In genomic region chr4:7960790-7961655, GRCh38 we compare ENCODE assay signal across 8 cellular contexts. TPM values are rescaled to one million over a fixed set of nuclear protein-coding genes. Genes with fewer than 3 reads are reported as not detected.
DNase-seq lines count a peak whose midpoint lies in the region; ATAC-seq and TF ChIP-seq lines count a peak whose summit lies in the region.

No MANE protein-coding gene starts in this region.

- DNase-seq in GM13976 (ENCODE audit: low spot score) (peak; percentile 75), RWPE1 (ENCODE audit: low spot score) (peak; percentile 75), MCF 10A (ENCODE audit: unreplicated experiment) (peak; percentile 99), naive B cell (no peak), suprapubic skin (ENCODE audit: low spot score in 2 of 2) (no peak), iPS-NIHi11 (ENCODE audit: low spot score) (no peak), NCI-H128 (lab: John Stamatoyannopoulos, UW; ENCODE audit: unreplicated experiment) (no peak)

- H3K4me3 Mint-ChIP-seq in MCF 10A (ENCODE audit: unreplicated experiment) (no peak overlapping the region), naive B cell (peak overlapping the region in 5 of 8 donors; percentile 4 to 60 (median 36))

- peak overlapping the region; percentile 96 for H3K27ac ChIP-seq in RWPE1
- peak overlapping the region; percentile 30 for H3K27ac ChIP-seq in suprapubic skin

- H3K9me3 ChIP-seq in suprapubic skin = no peaks in the 10 kb centered on the region

- H3K9me3 Mint-ChIP-seq in MCF 10A (ENCODE audit: unreplicated experiment) (no peaks in the 10 kb centered on the region), naive B cell (peaks cover 0 to 7% (median 0%) of the 10 kb centered on the region in 7 donors)

- in situ Hi-C loops in GM13976 (cut with MboI; ENCODE audit: low sequenced_read_pairs, unreplicated experiment) = no loop called here

- intact Hi-C loops in MCF 10A (cut with micrococcal nuclease) = no loop called here

- no peaks in the 10 kb centered on the region for H3K27me3 ChIP-seq in suprapubic skin

- peak overlapping the region; percentile 74 for H3K27ac Mint-ChIP-seq in MCF 10A (ENCODE audit: low read depth, unreplicated experiment)
- H3K27ac Mint-ChIP-seq in naive B cell = peak overlapping the region in 1 of 6 donors; percentile 26

- BruUV-seq in MCF 10A (replicated peaks; lab: Mats Ljungman, UMichigan) = no TSS peak

- H3K4me1 ChIP-seq in suprapubic skin = peaks cover 25% of the 10 kb centered on the region

- H3K27me3 Mint-ChIP-seq in MCF 10A (ENCODE audit: insufficient read depth, unreplicated experiment) = no peaks in the 10 kb centered on the region
- peaks cover 31 to 37% (median 34%) of the 10 kb centered on the region in 3 donors for H3K27me3 Mint-ChIP-seq in naive B cell

- TF ChIP-seq CTCF in GM13976 (IDR thresholded peaks at IDR 0.05; ENCODE audit: borderline replicate concordance, control extremely low read depth, extremely low read depth, insufficient read depth, missing control alignments) (no peak), RWPE1 (conservative IDR thresholded peaks at IDR 0.05; ENCODE audit: low read depth) (no peak), MCF 10A (IDR thresholded peaks at IDR 0.05; ENCODE audit: unreplicated experiment) (no peak), suprapubic skin (IDR thresholded peaks at IDR 0.05) (no peak)

- no peaks in the 10 kb centered on the region for H3K36me3 ChIP-seq in suprapubic skin

- no peak for TF ChIP-seq EP300 in suprapubic skin (IDR thresholded peaks at IDR 0.05)

- ATAC-seq in HG02852 (IDR thresholded peaks at IDR 0.05; ENCODE audit: unreplicated experiment) (peak; percentile 69), naive B cell (ENCODE audit: low read depth in 2 of 2) (no peak)

- H3K4me1 Mint-ChIP-seq in MCF 10A (ENCODE audit: insufficient read depth, unreplicated experiment) = peaks cover 38% of the 10 kb centered on the region
- peaks cover 5 to 8% (median 8%) of the 10 kb centered on the region in 3 donors for H3K4me1 Mint-ChIP-seq in naive B cell

- CTCF ChIA-PET in RWPE1 (lab: Yijun Ruan, JAX) (interaction anchor here (0.6 kb wide), 1 partner anchor 146 kb away, joined by 5 read pairs; no protein-coding TSS in a partner anchor), MCF 10A (lab: Yijun Ruan, JAX) (interaction anchor here (0.6 to 1.2 kb wide), 3 partner anchors 18 to 528 kb away, joined by 3 to 4 read pairs (median 3); no protein-coding TSS in a partner anchor)

- H3K36me3 Mint-ChIP-seq in MCF 10A (ENCODE audit: insufficient read depth, unreplicated experiment) = peaks cover 5% of the 10 kb centered on the region
- H3K36me3 Mint-ChIP-seq in naive B cell = no peaks in the 10 kb centered on the region

- POLR2A ChIA-PET in RWPE1 (lab: Yijun Ruan, JAX; ENCODE audit: low non-redundant PET) (interaction anchor here (0.6 kb wide), 1 partner anchor 1804 kb away, joined by 3 read pairs; no protein-coding TSS in a partner anchor), MCF 10A (lab: Yijun Ruan, JAX) (interaction anchor here (0.6 to 7.1 kb wide), 10 partner anchors 9 to 223 kb away, joined by 3 to 62 read pairs (median 4); partner anchors contain the start of gene AFAP1)

- TF ChIP-seq POLR2A in suprapubic skin (IDR thresholded peaks at IDR 0.05) = no peak

- H3K4me3 ChIP-seq in suprapubic skin = no peak overlapping the region

- WGBS in suprapubic skin = 41% methylated on average over 16 of the region's 19 CpGs

RNA-seq across cellular contexts. Expression of gene AFAP1, which starts 21.4 kb away (rescaled TPM):
- 22.5 and 29.4 TPM in 2 replicates for total RNA-seq in MCF 10A (2022)
- not detected for polyA plus RNA-seq in naive B cell (ENCODE audit: low read depth in 6 of 6)
- total RNA-seq in suprapubic skin = 10 to 100 TPM in 3 of 4 donors, 1 to 10 TPM in 1; 8.3 to 27.1 (median 11.1) TPM

Comparison
In these comparisons a context has a peak if more than half of its experiments do, and no peak if none do; other contexts are left out.
1. DNase-seq: peak in GM13976 (single experiment), RWPE1 (single experiment) and MCF 10A (single experiment); none in naive B cell (single experiment), suprapubic skin (0 of 2), iPS-NIHi11 (single experiment) and NCI-H128 (single experiment).